25 cellular contexts compared by ENCODE assay signal in the genomic region with DNA sequence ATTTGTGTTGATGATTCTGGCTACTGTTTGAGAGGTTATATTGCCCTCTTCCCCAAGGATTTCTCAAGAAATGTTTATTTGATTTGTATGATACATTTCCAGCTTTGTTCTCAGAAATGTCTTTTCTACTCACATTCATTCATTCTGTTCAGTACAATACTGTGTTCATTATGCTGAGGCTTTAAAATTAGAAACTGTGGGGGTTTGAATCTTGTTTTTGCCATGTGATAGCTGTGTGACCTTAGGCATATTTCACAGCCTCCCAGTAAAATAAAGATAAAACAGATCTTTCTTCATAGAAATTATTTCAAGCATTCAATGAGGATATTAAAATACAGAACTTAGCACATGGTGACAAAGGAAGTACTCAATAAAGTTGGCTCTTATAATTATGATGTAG.
"Had no signal": no experiment of that assay in that cellular context is flagged by ENCODE, and none has a peak within 500 bp of the region (broad histone marks: within the 10 kb centered on the region; RNA-seq: fewer than 3 reads in every experiment).

No MANE protein-coding gene starts in this region.

- H3K4me1 ChIP-seq: pancreas, prostate gland, right lobe of liver, suprapubic skin, testis, transverse colon, upper lobe of right lung, uterus had no signal

- H3K36me3 ChIP-seq: neutrophil, pancreas, prostate gland, right lobe of liver, sigmoid colon, suprapubic skin, tibial artery, transverse colon, upper lobe of right lung, uterus had no signal

- ATAC-seq: naive thymus-derived CD8-positive, alpha-beta T cell; natural killer cell treated with Interleukin-12 subunit alpha and Interleukin-12 subunit beta and Interleukin-15 and Interleukin-18, amount 100 ng/mL, for 72 hours; pancreas; right cardiac atrium; right lobe of liver; stimulated activated effector memory CD8-positive, alpha-beta T cell treated with anti-CD3 and anti-CD28 coated beads, Interleukin-12 subunit alpha, Interleukin-12 subunit beta, amount 100 ng/mL, for 72 hours; stimulated activated naive B cell treated with anti-CD40 and anti-IgM and Interleukin-4, amounts not matched to agents 10 μg/mL and 1 μg/mL and 100 μg/mL, for 72 hours; upper lobe of right lung had no signal

- H3K9me3 ChIP-seq: neutrophil, pancreas, prostate gland, right lobe of liver, sigmoid colon, suprapubic skin, testis, tibial artery, transverse colon, upper lobe of right lung, uterus had no signal

- H3K4me3 ChIP-seq: pancreas, prostate gland, right lobe of liver, sigmoid colon, suprapubic skin, testis, tibial artery, transverse colon, upper lobe of right lung, uterus had no signal

- H3K27me3 ChIP-seq: neutrophil, pancreas, right lobe of liver, sigmoid colon, suprapubic skin, testis, tibial artery, transverse colon, upper lobe of right lung, uterus had no signal

- H3K27ac ChIP-seq: neutrophil, pancreas, prostate gland, right lobe of liver, sigmoid colon, suprapubic skin, testis, tibial artery, transverse colon, upper lobe of right lung, uterus had no signal

- DNase-seq: naive thymus-derived CD8-positive, alpha-beta T cell; nephron progenitor cell; nucleus accumbens; pancreas; right cardiac atrium; right lobe of liver; sigmoid colon; small intestine; stimulated activated CD4-positive, alpha-beta T cell treated with anti-CD3 and anti-CD28 coated beads, Interleukin-15, amount 100 ng/mL, for 24 hours; stimulated activated CD4-positive, alpha-beta T cell treated with anti-CD3 and anti-CD28 coated beads, Interleukin-2, amount 100 ng/mL, for 24 hours; stimulated activated CD4-positive, alpha-beta T cell treated with anti-CD3 and anti-CD28 coated beads, Interleukin-2, amount 100 ng/mL, for 48 hours; stimulated activated CD4-positive, alpha-beta T cell treated with anti-CD3 and anti-CD28 coated beads, Interleukin-4, amount 100 ng/mL, for 24 hours; stimulated activated naive B cell treated with anti-CD40 and anti-IgM and Interleukin-4, amounts not matched to agents 10 μg/mL and 1 μg/mL and 100 μg/mL, for 72 hours; stimulated activated naive CD4-positive, alpha-beta T cell treated with Interleukin-2 at 50 U/mL for 16 hours; substantia nigra; testis; tibial artery; transverse colon; upper lobe of right lung; uterus had no signal
